Comparison of ENCODE assay signal across 8 cellular contexts in the genomic region with DNA sequence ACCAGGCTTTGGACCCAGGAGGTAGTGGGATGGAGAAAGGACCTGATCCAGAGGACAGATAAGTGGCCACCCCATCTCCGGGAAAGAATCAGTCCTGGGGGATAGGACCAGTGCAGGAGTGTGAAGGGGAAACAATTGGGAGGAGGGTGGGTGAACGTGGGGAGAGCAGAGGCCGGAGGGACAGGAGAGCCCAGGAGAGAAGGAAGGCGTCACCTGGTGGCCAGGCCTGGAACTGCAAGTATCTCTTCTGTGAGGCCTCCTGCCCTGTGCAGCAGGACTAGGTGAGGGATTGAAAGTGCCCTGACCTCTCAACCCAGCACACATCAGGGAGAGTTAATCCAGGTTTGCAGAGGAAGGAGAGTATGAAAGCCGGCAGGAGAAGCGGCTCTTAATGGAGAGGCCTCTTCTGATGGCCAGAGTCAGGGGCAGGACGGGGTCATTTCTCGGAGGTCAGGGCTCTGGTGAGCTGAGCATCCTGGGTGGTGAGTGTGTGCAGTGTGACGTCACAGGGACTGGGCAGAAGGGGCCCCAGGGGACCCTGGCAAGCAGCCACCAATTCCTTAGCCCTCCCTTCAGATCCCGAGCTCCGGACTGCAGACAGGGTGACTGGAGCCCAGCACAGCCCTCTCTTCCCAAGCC. TPM values are rescaled to one million over a fixed set of nuclear protein-coding genes. Genes with fewer than 3 reads are reported as not detected.
DNase-seq lines count a peak whose midpoint lies in the region; ATAC-seq lines count a peak whose summit lies in the region.

No MANE protein-coding gene starts in this region.

- peak; percentile 52 for ATAC-seq in GM21576 (IDR thresholded peaks at IDR 0.05; ENCODE audit: unreplicated experiment)
- peak; percentile 42 for ATAC-seq in left colon
- no peak for ATAC-seq in HG02938 (IDR thresholded peaks at IDR 0.05; ENCODE audit: unreplicated experiment)

- DNase-seq in AML-193 (lab: John Stamatoyannopoulos, UW) (peak; percentile 26 to 35), NCI-H2227 treated with DMSO at 0.1 percent for 48 hours (lab: John Stamatoyannopoulos, UW) (peak; percentile 50), cerebellum (ENCODE audit: low spot score) (peak; percentile 66), left colon (peak; percentile 72 to 93)
- peak; percentile 84 for DNase-seq in activated CD4-positive, CD25-positive, alpha-beta regulatory T cell treated with anti-CD3 and anti-CD28 coated beads, Interleukin-2, amount 50 U/mL, for 72 hours
- DNase-seq in stimulated activated CD4-positive, alpha-beta T cell treated with anti-CD3 and anti-CD28 coated beads, Interleukin-4, amount 100 ng/mL, for 1 hour = peak; percentile 73

- intact Hi-C loops in left colon (cut with DNase I, micrococcal nuclease) = no loop called here

RNA-seq across cellular contexts. Expression of gene LAD1, which starts 9.2 kb away (rescaled TPM):
- not detected for total RNA-seq in cerebellum
- total RNA-seq in left colon = 100 to 1,000 TPM; 172 to 191 TPM

RNA-seq across cellular contexts. Expression of gene TNNI1, which starts 13.2 kb away (rescaled TPM):
- total RNA-seq in cerebellum (0.64 TPM), left colon (not detected)

RNA-seq across cellular contexts. Expression of gene TNNT2, which starts 30.8 kb away (rescaled TPM):
- not detected for total RNA-seq in cerebellum
- total RNA-seq in left colon = under 1 TPM; 0.31 to 0.58 TPM

Comparison
In these comparisons a context has a peak if more than half of its experiments do, and no peak if none do; other contexts are left out.
1. DNase-seq: peak in every context shown above with its lines; median percentile 84 in activated CD4-positive, CD25-positive, alpha-beta regulatory T cell treated with anti-CD3 and anti-CD28 coated beads, Interleukin-2, amount 50 U/mL, for 72 hours; 82 in left colon; 73 in stimulated activated CD4-positive, alpha-beta T cell treated with anti-CD3 and anti-CD28 coated beads, Interleukin-4, amount 100 ng/mL, for 1 hour; 66 in cerebellum; 50 in NCI-H2227 treated with DMSO at 0.1 percent for 48 hours; 30 in AML-193.
2. RNA of gene LAD1, which starts 9.2 kb away (total RNA-seq): 172 to 191 TPM in left colon; not detected in cerebellum (single experiment); every median in the first group is over 100 times any median in the second.